ENCODE assay signal across 1 cellular context in the genomic region with DNA sequence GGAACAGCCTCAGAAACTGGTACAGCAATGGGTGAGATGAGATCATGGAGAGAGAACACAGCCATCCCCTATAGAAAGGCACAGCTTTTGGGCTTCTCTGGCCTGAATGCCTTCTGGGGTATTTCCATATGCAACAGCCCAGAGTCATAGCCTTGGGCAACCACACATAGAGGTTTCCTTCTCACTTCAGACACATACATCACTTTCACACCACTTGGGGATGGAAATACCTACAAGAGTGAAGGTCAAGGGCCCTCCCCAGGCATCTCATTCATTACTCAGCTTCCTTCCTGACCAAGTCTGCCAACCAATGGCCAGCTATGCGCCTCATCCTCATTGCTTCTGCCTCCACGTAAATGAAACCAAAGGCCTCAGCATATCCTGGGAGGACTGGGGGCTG.
TF ChIP-seq lines count a peak whose summit lies in the region.

No MANE protein-coding gene starts in this region.

TF ChIP-seq in WTC11, 78 proteins besides CTCF, POLR2A, EP300 and RAD21 (continued from another document):
- TF ChIP-seq, protein P1, sequence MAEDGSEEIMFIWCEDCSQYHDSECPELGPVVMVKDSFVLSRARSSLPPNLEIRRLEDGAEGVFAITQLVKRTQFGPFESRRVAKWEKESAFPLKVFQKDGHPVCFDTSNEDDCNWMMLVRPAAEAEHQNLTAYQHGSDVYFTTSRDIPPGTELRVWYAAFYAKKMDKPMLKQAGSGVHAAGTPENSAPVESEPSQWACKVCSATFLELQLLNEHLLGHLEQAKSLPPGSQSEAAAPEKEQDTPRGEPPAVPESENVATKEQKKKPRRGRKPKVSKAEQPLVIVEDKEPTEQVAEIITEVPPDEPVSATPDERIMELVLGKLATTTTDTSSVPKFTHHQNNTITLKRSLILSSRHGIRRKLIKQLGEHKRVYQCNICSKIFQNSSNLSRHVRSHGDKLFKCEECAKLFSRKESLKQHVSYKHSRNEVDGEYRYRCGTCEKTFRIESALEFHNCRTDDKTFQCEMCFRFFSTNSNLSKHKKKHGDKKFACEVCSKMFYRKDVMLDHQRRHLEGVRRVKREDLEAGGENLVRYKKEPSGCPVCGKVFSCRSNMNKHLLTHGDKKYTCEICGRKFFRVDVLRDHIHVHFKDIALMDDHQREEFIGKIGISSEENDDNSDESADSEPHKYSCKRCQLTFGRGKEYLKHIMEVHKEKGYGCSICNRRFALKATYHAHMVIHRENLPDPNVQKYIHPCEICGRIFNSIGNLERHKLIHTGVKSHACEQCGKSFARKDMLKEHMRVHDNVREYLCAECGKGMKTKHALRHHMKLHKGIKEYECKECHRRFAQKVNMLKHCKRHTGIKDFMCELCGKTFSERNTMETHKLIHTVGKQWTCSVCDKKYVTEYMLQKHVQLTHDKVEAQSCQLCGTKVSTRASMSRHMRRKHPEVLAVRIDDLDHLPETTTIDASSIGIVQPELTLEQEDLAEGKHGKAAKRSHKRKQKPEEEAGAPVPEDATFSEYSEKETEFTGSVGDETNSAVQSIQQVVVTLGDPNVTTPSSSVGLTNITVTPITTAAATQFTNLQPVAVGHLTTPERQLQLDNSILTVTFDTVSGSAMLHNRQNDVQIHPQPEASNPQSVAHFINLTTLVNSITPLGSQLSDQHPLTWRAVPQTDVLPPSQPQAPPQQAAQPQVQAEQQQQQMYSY (CRISPR knock-in tag; IDR thresholded peaks at IDR 0.05), result no peak
- TF ChIP-seq, protein P2, sequence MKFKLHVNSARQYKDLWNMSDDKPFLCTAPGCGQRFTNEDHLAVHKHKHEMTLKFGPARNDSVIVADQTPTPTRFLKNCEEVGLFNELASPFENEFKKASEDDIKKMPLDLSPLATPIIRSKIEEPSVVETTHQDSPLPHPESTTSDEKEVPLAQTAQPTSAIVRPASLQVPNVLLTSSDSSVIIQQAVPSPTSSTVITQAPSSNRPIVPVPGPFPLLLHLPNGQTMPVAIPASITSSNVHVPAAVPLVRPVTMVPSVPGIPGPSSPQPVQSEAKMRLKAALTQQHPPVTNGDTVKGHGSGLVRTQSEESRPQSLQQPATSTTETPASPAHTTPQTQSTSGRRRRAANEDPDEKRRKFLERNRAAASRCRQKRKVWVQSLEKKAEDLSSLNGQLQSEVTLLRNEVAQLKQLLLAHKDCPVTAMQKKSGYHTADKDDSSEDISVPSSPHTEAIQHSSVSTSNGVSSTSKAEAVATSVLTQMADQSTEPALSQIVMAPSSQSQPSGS (CRISPR knock-in tag; IDR thresholded peaks at IDR 0.05; ENCODE audit: borderline replicate concordance, low read depth), result no peak
- TF ChIP-seq, protein P3, sequence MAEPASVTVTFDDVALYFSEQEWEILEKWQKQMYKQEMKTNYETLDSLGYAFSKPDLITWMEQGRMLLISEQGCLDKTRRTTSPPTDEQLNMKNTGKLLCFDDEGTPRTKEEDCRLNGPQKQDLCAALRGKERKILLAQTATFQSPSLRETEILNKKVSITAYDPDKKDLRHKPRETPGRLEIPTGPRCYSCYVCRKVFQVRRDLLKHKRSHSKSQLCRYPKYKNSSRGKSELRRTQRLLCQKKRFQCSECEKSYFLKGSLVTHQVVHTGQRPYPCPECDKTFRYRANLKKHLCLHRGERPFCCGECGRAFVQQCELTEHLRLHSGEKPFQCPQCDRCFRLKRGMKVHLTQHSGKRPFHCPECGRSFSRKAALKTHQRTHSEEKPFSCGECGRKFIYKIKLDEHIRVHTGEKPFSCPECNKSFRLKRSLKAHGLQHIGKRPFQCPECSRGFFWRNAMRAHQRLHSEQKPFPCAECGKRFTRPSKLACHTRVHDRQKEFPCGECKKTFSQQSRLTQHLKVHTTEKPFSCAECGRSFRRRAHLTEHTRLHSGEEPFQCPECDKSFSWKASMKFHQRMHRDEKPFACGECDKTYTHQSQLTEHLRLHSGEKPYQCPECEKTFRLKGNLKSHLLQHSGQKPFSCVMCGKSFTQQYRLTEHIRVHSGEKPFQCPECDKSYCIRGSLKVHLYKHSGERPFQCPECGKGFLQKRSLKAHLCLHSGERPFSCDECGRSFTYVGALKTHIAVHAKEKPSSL (CRISPR knock-in tag; conservative IDR thresholded peaks at IDR 0.05), result no peak
TF ChIP-seq in WTC11: peak in this region for 0.
